ENCODE assay signal across 7 cellular contexts in genomic region chr11:120929664-120930154, GRCh38.
A peak's percentile ranks its signal among the peaks of the same experiment; 100 is the strongest.
DNase-seq lines count a peak whose midpoint lies in the region; ATAC-seq and TF ChIP-seq lines count a peak whose summit lies in the region.

No MANE protein-coding gene starts in this region.

- no peaks in the 10 kb centered on the region for H3K9me3 ChIP-seq in testis

- no peak for TF ChIP-seq POLR2A in testis (IDR thresholded peaks at IDR 0.05)

- H3K27me3 ChIP-seq in GM06990 (replicated peaks; ENCODE audit: control insufficient read depth, insufficient read depth, low read length): no peaks in the 10 kb centered on the region
- H3K27me3 ChIP-seq in testis: no peaks in the 10 kb centered on the region

- DNase-seq in GM06990 (ENCODE audit: extremely low read depth, insufficient read length) (peak; percentile 40), KBM-7 (peak; percentile 49), SKM-1 (lab: John Stamatoyannopoulos, UW; ENCODE audit: unreplicated experiment) (peak; percentile 49), caudate nucleus (lab: John Stamatoyannopoulos, UW) (peak in 27 of 61 donors; percentile 1 to 52 (median 16)), lung microvascular endothelial cell (ENCODE audit: low read depth in 2 of 2) (peak; percentile 61 to 67), testis (peak; percentile 67)

- TF ChIP-seq CTCF in GM06990 (IDR thresholded peaks at IDR 0.05; ENCODE audit: insufficient read depth, low read length, poor library complexity, severe bottlenecking) (peak; percentile 85), testis (IDR thresholded peaks at IDR 0.05) (peak in 2 of 3 experiments; percentile 30 to 63)

- no peaks in the 10 kb centered on the region for H3K36me3 ChIP-seq in GM06990 (ENCODE audit: control insufficient read depth, insufficient read depth, low read length)
- no peaks in the 10 kb centered on the region for H3K36me3 ChIP-seq in testis (ENCODE audit: low read depth, missing control alignments)

- intact Hi-C loops in testis (cut with DNase I; ENCODE audit: low total_unique reads): no loop called here

- H3K4me3 ChIP-seq in GM06990 (replicated peaks; ENCODE audit: low read depth, low read length): no peak overlapping the region
- H3K4me3 ChIP-seq in testis: no peak overlapping the region

- ATAC-seq in GM18858 (IDR thresholded peaks at IDR 0.05; ENCODE audit: unreplicated experiment): no peak

- 38 to 41% methylated on average over 11 to 13 of the region's 13 CpGs for WGBS in testis, 2 donors

- in situ Hi-C loops in KBM-7 (cut with MboI; ENCODE audit: low pct_unique_long_range_greater_than_20kb, low sequenced_read_pairs): no loop called here

- no peaks in the 10 kb centered on the region for H3K4me1 ChIP-seq in testis

- H3K27ac ChIP-seq in caudate nucleus (ENCODE audit: low read depth, low read length): peak overlapping the region; percentile 64
- no peak overlapping the region for H3K27ac ChIP-seq in testis
